8 cellular contexts compared by ENCODE assay signal in genomic region chr6:7389162-7389450, GRCh38. TPM values are rescaled to one million over a fixed set of nuclear protein-coding genes. Genes with fewer than 3 reads are reported as not detected.
DNase-seq lines count a peak whose midpoint lies in the region; ATAC-seq and TF ChIP-seq lines count a peak whose summit lies in the region.

No MANE protein-coding gene starts in this region.

- DNase-seq in activated T-cell treated with anti-CD3 and anti-CD28 coated beads, Interleukin-2, amount 50 U/mL, for 4 hours, result no peak
- DNase-seq in activated T-cell treated with anti-CD3 and anti-CD28 coated beads for 4 hours (no peak), T-helper 17 cell (no peak), foreskin fibroblast (no peak), progenitor cell of endocrine pancreas (ENCODE audit: low spot score, unreplicated experiment) (no peak), NCI-H1417 treated with DMSO at 0.1 percent for 48 hours (lab: John Stamatoyannopoulos, UW) (no peak), GDM1 (lab: John Stamatoyannopoulos, UW) (no peak)

- H3K4me1 Mint-ChIP-seq in activated T-cell treated with anti-CD3 and anti-CD28 coated beads, Interleukin-2, amount 50 U/mL, for 4 hours (ENCODE audit: low read depth), result peaks cover 41% of the 10 kb centered on the region
- H3K4me1 Mint-ChIP-seq in T-helper 17 cell (peaks cover 41% of the 10 kb centered on the region), progenitor cell of endocrine pancreas (ENCODE audit: low read depth) (peaks cover 27% of the 10 kb centered on the region)

- no peaks in the 10 kb centered on the region for H3K27me3 Mint-ChIP-seq in activated T-cell treated with anti-CD3 and anti-CD28 coated beads, Interleukin-2, amount 50 U/mL, for 4 hours (ENCODE audit: low read depth)
- H3K27me3 Mint-ChIP-seq in T-helper 17 cell (no peaks in the 10 kb centered on the region), progenitor cell of endocrine pancreas (no peaks in the 10 kb centered on the region)

- TF ChIP-seq CTCF in foreskin fibroblast (IDR thresholded peaks at IDR 0.05; ENCODE audit: low read depth, low read length), result no peak
- TF ChIP-seq CTCF in progenitor cell of endocrine pancreas (IDR thresholded peaks at IDR 0.05; ENCODE audit: unreplicated experiment), result no peak

- no peaks in the 10 kb centered on the region for H3K9me3 ChIP-seq in T-helper 17 cell (ENCODE audit: control insufficient read depth, low read length, poor library complexity, severe bottlenecking)

- no peak for ATAC-seq in activated T-cell treated with anti-CD3 and anti-CD28 coated beads, Interleukin-2, amount 50 U/mL, for 4 hours
- ATAC-seq in T-helper 17 cell (no peak), HG03095 (IDR thresholded peaks at IDR 0.05; ENCODE audit: unreplicated experiment) (no peak)

- peaks cover 15% of the 10 kb centered on the region for H3K36me3 Mint-ChIP-seq in activated T-cell treated with anti-CD3 and anti-CD28 coated beads, Interleukin-2, amount 50 U/mL, for 4 hours (ENCODE audit: insufficient read depth)
- H3K36me3 Mint-ChIP-seq in T-helper 17 cell (ENCODE audit: low read depth), result peaks cover 6% of the 10 kb centered on the region
- H3K36me3 Mint-ChIP-seq in progenitor cell of endocrine pancreas (ENCODE audit: insufficient read depth), result peaks cover 6% of the 10 kb centered on the region

- no peaks in the 10 kb centered on the region for H3K9me3 Mint-ChIP-seq in activated T-cell treated with anti-CD3 and anti-CD28 coated beads, Interleukin-2, amount 50 U/mL, for 4 hours
- no peaks in the 10 kb centered on the region for H3K9me3 Mint-ChIP-seq in progenitor cell of endocrine pancreas (ENCODE audit: low read depth)

- H3K27ac Mint-ChIP-seq in T-helper 17 cell (peak overlapping the region; percentile 99), progenitor cell of endocrine pancreas (peak overlapping the region; percentile 99)

- H3K4me3 ChIP-seq in foreskin fibroblast (ENCODE audit: low read depth in 1 of 2, low read length in 2 of 2), result peak overlapping the region; percentile 82 to 95

- peak overlapping the region; percentile 96 for H3K4me3 Mint-ChIP-seq in activated T-cell treated with anti-CD3 and anti-CD28 coated beads, Interleukin-2, amount 50 U/mL, for 4 hours
- H3K4me3 Mint-ChIP-seq in T-helper 17 cell (peak overlapping the region; percentile 88), progenitor cell of endocrine pancreas (ENCODE audit: low read depth) (peak overlapping the region; percentile 96)

RNA-seq across cellular contexts. Expression of gene CAGE1, which starts 0.4 kb away (rescaled TPM):
- total RNA-seq in activated T-cell treated with anti-CD3 and anti-CD28 coated beads, Interleukin-2, amount 50 U/mL, for 4 hours, result under 1 TPM; 0.10 to 0.16 (median 0.13) TPM
- total RNA-seq in T-helper 17 cell, result under 1 TPM; 0.57 to 0.60 TPM
- total RNA-seq in progenitor cell of endocrine pancreas, result not detected in 2 replicates

RNA-seq across cellular contexts. Expression of gene RIOK1, which starts 0.5 kb away (rescaled TPM):
- total RNA-seq in activated T-cell treated with anti-CD3 and anti-CD28 coated beads, Interleukin-2, amount 50 U/mL, for 4 hours, result 10 to 100 TPM; 92.6 to 99.1 (median 95.9) TPM
- total RNA-seq in T-helper 17 cell, result 10 to 100 TPM; 45.1 to 55.6 TPM
- 28.5 and 28.9 TPM in 2 replicates for total RNA-seq in progenitor cell of endocrine pancreas
